ENCODE assay signal across 14 cellular contexts in genomic region chr2:3172265-3172935, GRCh38.
DNase-seq lines count a peak whose midpoint lies in the region; ATAC-seq and TF ChIP-seq lines count a peak whose summit lies in the region.
"Had no signal": no experiment of that assay in that cellular context is flagged by ENCODE, and none has a peak within 500 bp of the region (broad histone marks: within the 10 kb centered on the region; RNA-seq: fewer than 3 reads in every experiment).

No MANE protein-coding gene starts in this region.

- DNase-seq in DMS153 treated with DMSO at 0.1 percent for 48 hours (lab: John Stamatoyannopoulos, UW; ENCODE audit: unreplicated experiment), result peak; percentile 79
- DNase-seq in NCI-H1436 treated with DMSO at 0.1 percent for 48 hours (lab: John Stamatoyannopoulos, UW), result peak; percentile 57
- DNase-seq in NCI-H69 (lab: John Stamatoyannopoulos, UW), result peak; percentile 51
- DNase-seq in lower lobe of right lung, result peak; percentile 24
- DNase-seq in activated gamma-delta T cell treated with Interleukin-2 at 50 U/mL for 16 hours, result no peak
- DNase-seq in HAP-1 (ENCODE audit: low spot score in 2 of 2), result no peak
- no peak for DNase-seq in activated CD4-positive, CD25-positive, alpha-beta regulatory T cell (lab: John Stamatoyannopoulos, UW)
- DNase-seq: activated CD4-positive, alpha-beta T cell treated with anti-CD3 and anti-CD28 coated beads for 4 hours; NCI-H446; thyroid gland had no signal

- H3K27me3 ChIP-seq in lower lobe of right lung (ENCODE audit: low read depth), result no peaks in the 10 kb centered on the region
- H3K27me3 ChIP-seq in HAP-1 (ENCODE audit: low read depth), result no peaks in the 10 kb centered on the region
- H3K27me3 ChIP-seq: cardiac muscle cell, esophagus muscularis mucosa, thyroid gland had no signal

- H3K36me3 ChIP-seq in lower lobe of right lung (peaks cover 19% of the 10 kb centered on the region), HAP-1 (replicated peaks) (no peaks in the 10 kb centered on the region)
- H3K36me3 ChIP-seq: cardiac muscle cell, thyroid gland had no signal

- ATAC-seq in lower lobe of right lung (no peak), HG02763 (IDR thresholded peaks at IDR 0.05; ENCODE audit: unreplicated experiment) (no peak)
- ATAC-seq: activated T-helper 17 cell treated with anti-CD3 and anti-CD28 coated beads, Interleukin-2, amount 50 U/mL, for 72 hours had no signal

- no peak overlapping the region for H3K27ac ChIP-seq in lower lobe of right lung
- H3K27ac ChIP-seq: cardiac muscle cell, esophagus muscularis mucosa, thyroid gland had no signal

- H3K4me1 ChIP-seq in lower lobe of right lung (no peaks in the 10 kb centered on the region), HAP-1 (no peaks in the 10 kb centered on the region)
- H3K4me1 ChIP-seq: esophagus muscularis mucosa, thyroid gland had no signal

- in situ Hi-C loops in HAP-1 (cut with MboI; ENCODE audit: low sequenced_read_pairs), result no loop called here

- TF ChIP-seq CTCF in lower lobe of right lung (IDR thresholded peaks at IDR 0.05), result no peak

- H3K4me3 ChIP-seq in lower lobe of right lung (no peak overlapping the region), HAP-1 (no peak overlapping the region)
- H3K4me3 ChIP-seq: cardiac muscle cell, esophagus muscularis mucosa, thyroid gland had no signal

- H3K9me3 ChIP-seq in lower lobe of right lung, result no peaks in the 10 kb centered on the region
- no peaks in the 10 kb centered on the region for H3K9me3 ChIP-seq in HAP-1
- H3K9me3 ChIP-seq: esophagus muscularis mucosa, thyroid gland had no signal

- intact Hi-C loops in lower lobe of right lung (cut with DNase I), result no loop called here

Comparison
In these comparisons a context has a peak if more than half of its experiments do, and no peak if none do; other contexts are left out.
1. DNase-seq: peak in DMS153 treated with DMSO at 0.1 percent for 48 hours (single experiment), NCI-H1436 treated with DMSO at 0.1 percent for 48 hours (single experiment), NCI-H69 (single experiment) and lower lobe of right lung (single experiment); none in activated gamma-delta T cell treated with Interleukin-2 at 50 U/mL for 16 hours (single experiment), HAP-1 (0 of 2) and activated CD4-positive, CD25-positive, alpha-beta regulatory T cell (0 of 4).